Comparison of ENCODE assay signal across 22 cellular contexts in genomic region chr3:53731934-53732624, GRCh38.
"Had no signal": no experiment of that assay in that cellular context is flagged by ENCODE, and none has a peak within 500 bp of the region (broad histone marks: within the 10 kb centered on the region; RNA-seq: fewer than 3 reads in every experiment).

No MANE protein-coding gene starts in this region.

- ATAC-seq: activated naive CD4-positive, alpha-beta T cell treated with anti-CD3 and anti-CD28 coated beads, Interleukin-2, amount 50 U/mL, for 72 hours; activated T-helper 17 cell treated with anti-CD3 and anti-CD28 coated beads, Interleukin-2, amount 50 U/mL, for 72 hours; foreskin keratinocyte; left lobe of liver; naive thymus-derived CD4-positive, alpha-beta T cell; sciatic nerve; stimulated activated memory B cell treated with anti-CD40 and anti-IgM and Interleukin-4, amounts not matched to agents 10 μg/mL and 1 μg/mL and 100 μg/mL, for 72 hours; WTC11 had no signal

- H3K4me1 ChIP-seq: foreskin keratinocyte had no signal

- H3K36me3 ChIP-seq: transverse colon had no signal

- DNase-seq: activated T-cell treated with anti-CD3 and anti-CD28 coated beads, Interleukin-2, amount 50 U/mL, for 1 hour; aorta; effector memory CD4-positive, alpha-beta T cell; foreskin keratinocyte; kidney; naive thymus-derived CD4-positive, alpha-beta T cell; occipital lobe; posterior cingulate gyrus; small intestine; stimulated activated CD4-positive, alpha-beta T cell treated with anti-CD3 and anti-CD28 coated beads, Interleukin-2, amount 100 ng/mL, for 24 hours; T-helper 9 cell; transverse colon had no signal

- H3K4me3 ChIP-seq: lung, transverse colon had no signal

- H3K4me1 Mint-ChIP-seq: activated T-helper 17 cell treated with anti-CD3 and anti-CD28 coated beads, Interleukin-2, amount 50 U/mL, for 72 hours; naive thymus-derived CD4-positive, alpha-beta T cell; neural crest cell; WTC11 had no signal

- H3K27ac ChIP-seq: foreskin keratinocyte, transverse colon had no signal

- H3K4me3 Mint-ChIP-seq: activated T-helper 17 cell treated with anti-CD3 and anti-CD28 coated beads, Interleukin-2, amount 50 U/mL, for 72 hours; brain; dendritic cell treated with granulocyte-macrophage colony-stimulating factor and Interleukin-4, amounts not matched to agents 40 ng/mL and 50 ng/mL, for 4 days; naive thymus-derived CD4-positive, alpha-beta T cell; neural crest cell; stimulated activated memory B cell treated with anti-CD40 and anti-IgM and Interleukin-4, amounts not matched to agents 10 μg/mL and 1 μg/mL and 100 μg/mL, for 72 hours; WTC11 had no signal

- H3K36me3 Mint-ChIP-seq: activated naive CD4-positive, alpha-beta T cell treated with anti-CD3 and anti-CD28 coated beads, Interleukin-2, amount 50 U/mL, for 72 hours; naive thymus-derived CD4-positive, alpha-beta T cell; stimulated activated memory B cell treated with anti-CD40 and anti-IgM and Interleukin-4, amounts not matched to agents 10 μg/mL and 1 μg/mL and 100 μg/mL, for 72 hours; WTC11 had no signal

- FAIRE-seq: kidney, small intestine had no signal

- H3K27ac Mint-ChIP-seq: activated naive CD4-positive, alpha-beta T cell treated with anti-CD3 and anti-CD28 coated beads, Interleukin-2, amount 50 U/mL, for 72 hours; activated T-helper 17 cell treated with anti-CD3 and anti-CD28 coated beads, Interleukin-2, amount 50 U/mL, for 72 hours; naive thymus-derived CD4-positive, alpha-beta T cell; stimulated activated memory B cell treated with anti-CD40 and anti-IgM and Interleukin-4, amounts not matched to agents 10 μg/mL and 1 μg/mL and 100 μg/mL, for 72 hours; WTC11 had no signal

- H3K27me3 ChIP-seq: foreskin keratinocyte, transverse colon had no signal

- H3K9me3 Mint-ChIP-seq: activated naive CD4-positive, alpha-beta T cell treated with anti-CD3 and anti-CD28 coated beads, Interleukin-2, amount 50 U/mL, for 72 hours; activated T-helper 17 cell treated with anti-CD3 and anti-CD28 coated beads, Interleukin-2, amount 50 U/mL, for 72 hours; brain; dendritic cell treated with granulocyte-macrophage colony-stimulating factor and Interleukin-4, amounts not matched to agents 40 ng/mL and 50 ng/mL, for 4 days; naive thymus-derived CD4-positive, alpha-beta T cell; neural crest cell; stimulated activated memory B cell treated with anti-CD40 and anti-IgM and Interleukin-4, amounts not matched to agents 10 μg/mL and 1 μg/mL and 100 μg/mL, for 72 hours; WTC11 had no signal

- H3K9me3 ChIP-seq: transverse colon had no signal
